ENCODE assay signal across 16 cellular contexts in the genomic region with DNA sequence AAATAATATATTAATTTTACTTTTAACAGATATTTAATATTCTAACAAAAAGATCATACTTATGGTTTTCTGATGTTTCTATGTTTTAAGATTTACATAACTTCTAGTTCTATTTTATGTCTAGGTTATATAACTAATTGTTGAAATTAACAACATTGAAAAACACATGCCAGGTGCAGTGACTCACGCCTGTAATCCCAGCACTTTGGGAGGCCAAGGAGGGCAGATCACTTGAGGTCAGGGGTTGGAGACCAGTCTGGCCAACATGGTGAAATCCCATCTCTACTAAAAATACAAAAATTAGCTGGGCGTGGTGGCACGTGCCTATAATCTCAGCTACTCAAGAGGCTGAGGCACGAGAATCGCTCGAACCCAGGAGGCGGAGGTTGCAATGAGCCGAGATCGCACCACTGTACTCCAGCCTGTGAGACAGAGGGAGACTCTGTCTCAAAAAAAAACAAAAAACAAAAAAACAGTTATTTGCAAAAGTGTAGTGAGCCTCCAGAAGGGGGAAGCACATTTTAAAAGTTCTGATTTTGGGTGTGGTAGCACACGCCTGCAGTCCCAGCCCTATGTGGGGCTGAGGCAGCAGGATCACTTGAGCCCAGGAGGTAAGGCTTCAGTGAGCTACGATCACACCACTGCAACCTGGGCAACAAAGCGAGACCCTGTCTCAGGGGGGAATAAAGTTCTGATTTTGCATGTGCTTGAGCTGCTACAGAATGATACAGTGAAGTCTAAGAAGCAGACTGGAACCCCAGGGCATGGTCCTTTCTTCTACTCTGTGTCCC. TPM values are rescaled to one million over a fixed set of nuclear protein-coding genes. Genes with fewer than 3 reads are reported as not detected.
DNase-seq lines count a peak whose midpoint lies in the region; ATAC-seq, FAIRE-seq and TF ChIP-seq lines count a peak whose summit lies in the region.
"Had no signal": no experiment of that assay in that cellular context is flagged by ENCODE, and none has a peak within 500 bp of the region (broad histone marks: within the 10 kb centered on the region; RNA-seq: fewer than 3 reads in every experiment).

No MANE protein-coding gene starts in this region.

- H3K79me2 ChIP-seq in Karpas-422 (ENCODE audit: low read length) (no peaks in the 10 kb centered on the region), keratinocyte (ENCODE audit: control insufficient read depth, insufficient read depth, low read length) (no peaks in the 10 kb centered on the region)

- FAIRE-seq in A204.1 (lab: Jason Lieb, UNC) (peak; percentile 95), keratinocyte (lab: Jason Lieb, UNC) (no peak)

- peaks cover 18% of the 10 kb centered on the region for H3K4me1 ChIP-seq in Karpas-422 (ENCODE audit: low read length)
- peaks cover 35% of the 10 kb centered on the region for H3K4me1 ChIP-seq in keratinocyte (ENCODE audit: control insufficient read depth, extremely low read depth, insufficient read depth, low read length)

- DNase-seq in Karpas-422, result peak; percentile 45
- DNase-seq in keratinocyte (ENCODE audit: low read depth, low spot score), result no peak
- no peak for DNase-seq in activated CD4-positive, alpha-beta T cell treated with anti-CD3 and anti-CD28 coated beads for 48 hours
- DNase-seq in central memory CD4-positive, alpha-beta T cell, result no peak
- DNase-seq: activated CD8-positive, alpha-beta T cell treated with anti-CD3 and anti-CD28 coated beads, Interleukin-2, amount 10 ng/mL, durations not matched to agents 7 days and 5 days; amygdala; head of caudate nucleus; NCI-H187; stimulated activated CD4-positive, alpha-beta T cell treated with anti-CD3 and anti-CD28 coated beads, Interleukin-15, amount 100 ng/mL, for 24 hours had no signal

- H3K9ac ChIP-seq in Karpas-422 (ENCODE audit: low read length) (no peak overlapping the region), keratinocyte (ENCODE audit: control insufficient read depth, extremely low read depth, insufficient read depth, low read length) (no peak overlapping the region)

- no peaks in the 10 kb centered on the region for H3K9me3 ChIP-seq in Karpas-422 (ENCODE audit: low read length)
- H3K9me3 ChIP-seq in keratinocyte (ENCODE audit: control insufficient read depth, low read depth, low read length), result no peaks in the 10 kb centered on the region

- no peak overlapping the region for H3K27ac ChIP-seq in Karpas-422 (ENCODE audit: low read length)
- H3K27ac ChIP-seq in keratinocyte (ENCODE audit: control insufficient read depth, insufficient read depth, low read length), result peak overlapping the region; percentile 24

- H3K36me3 ChIP-seq in Karpas-422 (ENCODE audit: insufficient read depth, low read length) (no peaks in the 10 kb centered on the region), keratinocyte (ENCODE audit: control insufficient read depth in 2 of 2, extremely low read depth in 1 of 2, insufficient read depth in 2 of 2, low read length in 2 of 2) (peaks cover 0 to 15% of the 10 kb centered on the region in 2 experiments)

- no peaks in the 10 kb centered on the region for H3K9me1 ChIP-seq in keratinocyte (ENCODE audit: control insufficient read depth, extremely low read depth, insufficient read depth, low read length)

- ATAC-seq in GM18505 (IDR thresholded peaks at IDR 0.05; ENCODE audit: unreplicated experiment) (peak; percentile 63), GM18517 (IDR thresholded peaks at IDR 0.05; ENCODE audit: unreplicated experiment) (no peak), GM21737 (IDR thresholded peaks at IDR 0.05; ENCODE audit: unreplicated experiment) (no peak)
- ATAC-seq: activated CD8-positive, alpha-beta T cell treated with anti-CD3 and anti-CD28 coated beads, Interleukin-2, amount 10 ng/mL, durations not matched to agents 7 days and 5 days had no signal

- TF ChIP-seq CTCF in keratinocyte (optimal IDR thresholded peaks at IDR 0.05 in 1 of 3, IDR thresholded peaks at IDR 0.05 in 1 of 3, conservative IDR thresholded peaks at IDR 0.05 in 1 of 3; ENCODE audit: extremely low read depth in 1 of 3, insufficient read depth in 2 of 3, low read length in 3 of 3), result no peak

- H4K20me1 ChIP-seq in Karpas-422 (ENCODE audit: insufficient read depth, low read depth, low read length) (peaks cover 5% of the 10 kb centered on the region; the same call in 1 of the 2 replicates), keratinocyte (ENCODE audit: control insufficient read depth, extremely low read depth, insufficient read depth, low read length) (no peaks in the 10 kb centered on the region)

- no peak overlapping the region for H2AFZ ChIP-seq in Karpas-422 (ENCODE audit: low read length)
- peak overlapping the region; percentile 18 for H2AFZ ChIP-seq in keratinocyte (ENCODE audit: control insufficient read depth, low read length)

- H3K4me3 ChIP-seq in Karpas-422 (ENCODE audit: low read length) (no peak overlapping the region), keratinocyte (ENCODE audit: control insufficient read depth in 2 of 3, extremely low read depth in 1 of 3, insufficient read depth in 2 of 3, low read depth in 1 of 3, low read length in 3 of 3) (no peak overlapping the region)

- H3K9me2 ChIP-seq in Karpas-422 (replicated peaks; ENCODE audit: insufficient read depth, low read length), result no peaks in the 10 kb centered on the region

- TF ChIP-seq POLR2A in GM18505 (IDR thresholded peaks at IDR 0.05; ENCODE audit: borderline replicate concordance, extremely low read depth, insufficient read depth, insufficient read length), result no peak

- dilution Hi-C loops in keratinocyte (cut with MboI; ENCODE audit: extremely low pct_ligation_motif_present, low sequenced_read_pairs), result no loop called here

- H3K27me3 ChIP-seq in Karpas-422 (ENCODE audit: low read length) (no peaks in the 10 kb centered on the region), keratinocyte (ENCODE audit: control insufficient read depth, extremely low read depth, insufficient read depth, low read length) (no peaks in the 10 kb centered on the region)

- H3K4me2 ChIP-seq in Karpas-422 (ENCODE audit: low read depth, low read length, poor library complexity, severe bottlenecking), result no peak overlapping the region
- peak overlapping the region; percentile 35 for H3K4me2 ChIP-seq in keratinocyte (ENCODE audit: control insufficient read depth, extremely low read depth, insufficient read depth, low read depth, low read length)

RNA-seq across cellular contexts. Expression of a gene that starts 18.6 kb away (rescaled TPM):
- total RNA-seq in Karpas-422 (2014; rRNA removed; shearing (Covaris generic); ENCODE audit: low replicate concordance), result 10.2 and 10.5 TPM in 2 replicates
- 26.3 to 35.0 TPM (median 29.0 TPM) in 3 replicates for polyA plus RNA-seq in keratinocyte
- polyA plus RNA-seq in keratinocyte (2011; ENCODE audit: low read depth), result 11.7 TPM
- polyA plus RNA-seq in keratinocyte (2011; cell fraction: cytosol; rRNA removed), result 22.6 and 24.9 TPM in 2 replicates
- 30.3 and 34.1 TPM in 2 replicates for polyA plus RNA-seq in keratinocyte (2011; cell fraction: nucleus; rRNA removed)
- 27.9 and 30.6 TPM in 2 replicates for polyA plus RNA-seq in keratinocyte (2012; ENCODE audit: low replicate concordance)
- 4.1 to 25.8 TPM (median 24.5 TPM) in 3 replicates for polyA minus RNA-seq in keratinocyte
- polyA minus RNA-seq in keratinocyte (2011; cell fraction: cytosol; rRNA and poly(A)+ RNA removed), result 13.6 TPM
- polyA minus RNA-seq in keratinocyte (2011; cell fraction: nucleus; rRNA and poly(A)+ RNA removed), result 13.4 and 23.0 TPM in 2 replicates

RNA-seq across cellular contexts. Expression of a gene that starts 26.8 kb away (rescaled TPM):
- not detected in 2 replicates for total RNA-seq in Karpas-422 (2014; rRNA removed; shearing (Covaris generic); ENCODE audit: low replicate concordance)
- not detected in 3 replicates for polyA plus RNA-seq in keratinocyte
- polyA plus RNA-seq in keratinocyte (2011; ENCODE audit: low read depth), result not detected
- polyA plus RNA-seq in keratinocyte (2011; cell fraction: cytosol; rRNA removed), result not detected in 2 replicates
- not detected in 2 replicates for polyA plus RNA-seq in keratinocyte (2011; cell fraction: nucleus; rRNA removed)
- polyA plus RNA-seq in keratinocyte (2012; ENCODE audit: low replicate concordance), result 0.32 TPM in 1 of 2 replicates, not detected in the other
- not detected in 3 replicates for polyA minus RNA-seq in keratinocyte
- polyA minus RNA-seq in keratinocyte (2011; cell fraction: cytosol; rRNA and poly(A)+ RNA removed), result not detected
- not detected in 2 replicates for polyA minus RNA-seq in keratinocyte (2011; cell fraction: nucleus; rRNA and poly(A)+ RNA removed)
- total RNA-seq: activated CD8-positive, alpha-beta T cell treated with anti-CD3 and anti-CD28 coated beads, Interleukin-2, amount 10 ng/mL, durations not matched to agents 7 days and 5 days; activated T-helper 2 cell treated with anti-CD3 and anti-CD28 coated beads, Interferon-gamma antibody, Interleukin-2, Interleukin-4, amounts not matched to agents 10 μg/mL and 5 μg/mL and 100 μg/mL, durations not matched to agents 14 hours and 24 hours and 36 hours; NCI-H460; progenitor cell of endocrine pancreas had no signal
